In genomic region chr3:119490153-119490552, GRCh38 we compare ENCODE assay signal across 1 cellular context.
TF ChIP-seq lines count a peak whose summit lies in the region.

No MANE protein-coding gene starts in this region.

TF ChIP-seq in WTC11, 78 proteins besides CTCF, POLR2A, EP300 and RAD21:
- no peak for TF ChIP-seq NR1H2 (CRISPR knock-in tag; IDR thresholded peaks at IDR 0.05)
- no peak for TF ChIP-seq SMAD3 (CRISPR knock-in tag; IDR thresholded peaks at IDR 0.05; ENCODE audit: borderline replicate concordance)
- TF ChIP-seq ZNF281 (CRISPR knock-in tag; IDR thresholded peaks at IDR 0.05): no peak
- TF ChIP-seq ZBTB21 (CRISPR knock-in tag; IDR thresholded peaks at IDR 0.05; ENCODE audit: borderline replicate concordance): no peak
- TF ChIP-seq MXD4 (CRISPR knock-in tag; IDR thresholded peaks at IDR 0.05; ENCODE audit: borderline replicate concordance): no peak
- no peak for TF ChIP-seq ZNF121 (CRISPR knock-in tag; IDR thresholded peaks at IDR 0.05)
- TF ChIP-seq, protein P1, sequence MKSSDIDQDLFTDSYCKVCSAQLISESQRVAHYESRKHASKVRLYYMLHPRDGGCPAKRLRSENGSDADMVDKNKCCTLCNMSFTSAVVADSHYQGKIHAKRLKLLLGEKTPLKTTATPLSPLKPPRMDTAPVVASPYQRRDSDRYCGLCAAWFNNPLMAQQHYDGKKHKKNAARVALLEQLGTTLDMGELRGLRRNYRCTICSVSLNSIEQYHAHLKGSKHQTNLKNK (CRISPR knock-in tag; IDR thresholded peaks at IDR 0.05): no peak
- TF ChIP-seq, protein P2, sequence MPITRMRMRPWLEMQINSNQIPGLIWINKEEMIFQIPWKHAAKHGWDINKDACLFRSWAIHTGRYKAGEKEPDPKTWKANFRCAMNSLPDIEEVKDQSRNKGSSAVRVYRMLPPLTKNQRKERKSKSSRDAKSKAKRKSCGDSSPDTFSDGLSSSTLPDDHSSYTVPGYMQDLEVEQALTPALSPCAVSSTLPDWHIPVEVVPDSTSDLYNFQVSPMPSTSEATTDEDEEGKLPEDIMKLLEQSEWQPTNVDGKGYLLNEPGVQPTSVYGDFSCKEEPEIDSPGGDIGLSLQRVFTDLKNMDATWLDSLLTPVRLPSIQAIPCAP (CRISPR knock-in tag; IDR thresholded peaks at IDR 0.05): no peak
- TF ChIP-seq, protein P3, sequence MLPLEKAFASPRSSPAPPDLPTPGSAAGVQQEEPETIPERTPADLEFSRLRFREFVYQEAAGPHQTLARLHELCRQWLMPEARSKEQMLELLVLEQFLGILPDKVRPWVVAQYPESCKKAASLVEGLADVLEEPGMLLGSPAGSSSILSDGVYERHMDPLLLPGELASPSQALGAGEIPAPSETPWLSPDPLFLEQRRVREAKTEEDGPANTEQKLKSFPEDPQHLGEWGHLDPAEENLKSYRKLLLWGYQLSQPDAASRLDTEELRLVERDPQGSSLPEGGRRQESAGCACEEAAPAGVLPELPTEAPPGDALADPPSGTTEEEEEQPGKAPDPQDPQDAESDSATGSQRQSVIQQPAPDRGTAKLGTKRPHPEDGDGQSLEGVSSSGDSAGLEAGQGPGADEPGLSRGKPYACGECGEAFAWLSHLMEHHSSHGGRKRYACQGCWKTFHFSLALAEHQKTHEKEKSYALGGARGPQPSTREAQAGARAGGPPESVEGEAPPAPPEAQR (CRISPR knock-in tag; IDR thresholded peaks at IDR 0.05): no peak
- TF ChIP-seq FOXP4 (CRISPR knock-in tag; IDR thresholded peaks at IDR 0.05): no peak
TF ChIP-seq in WTC11: peak in this region for 0.
